In genomic region chr21:41207401-41208388, GRCh38 we compare ENCODE assay signal across 1 cellular context.
TF ChIP-seq lines count a peak whose summit lies in the region.

No MANE protein-coding gene starts in this region.

TF ChIP-seq in SK-N-SH treated with all-trans-retinoic acid at 6 μM for 48 hours, 23 proteins besides CTCF, POLR2A, EP300 and RAD21 (continued from another document):
- TF ChIP-seq PATZ1 (CRISPR knock-in tag; IDR thresholded peaks at IDR 0.05; ENCODE audit: borderline replicate concordance) (no peak), CREB5 (CRISPR knock-in tag; IDR thresholded peaks at IDR 0.05; ENCODE audit: low read depth) (no peak), GLIS3 (CRISPR knock-in tag; IDR thresholded peaks at IDR 0.05) (no peak), ZFP3 (CRISPR knock-in tag; IDR thresholded peaks at IDR 0.05) (no peak), ZC3H10 (CRISPR knock-in tag; IDR thresholded peaks at IDR 0.05) (no peak), PPARA (CRISPR knock-in tag; IDR thresholded peaks at IDR 0.05; ENCODE audit: borderline replicate concordance) (no peak)
- TF ChIP-seq, protein P1, sequence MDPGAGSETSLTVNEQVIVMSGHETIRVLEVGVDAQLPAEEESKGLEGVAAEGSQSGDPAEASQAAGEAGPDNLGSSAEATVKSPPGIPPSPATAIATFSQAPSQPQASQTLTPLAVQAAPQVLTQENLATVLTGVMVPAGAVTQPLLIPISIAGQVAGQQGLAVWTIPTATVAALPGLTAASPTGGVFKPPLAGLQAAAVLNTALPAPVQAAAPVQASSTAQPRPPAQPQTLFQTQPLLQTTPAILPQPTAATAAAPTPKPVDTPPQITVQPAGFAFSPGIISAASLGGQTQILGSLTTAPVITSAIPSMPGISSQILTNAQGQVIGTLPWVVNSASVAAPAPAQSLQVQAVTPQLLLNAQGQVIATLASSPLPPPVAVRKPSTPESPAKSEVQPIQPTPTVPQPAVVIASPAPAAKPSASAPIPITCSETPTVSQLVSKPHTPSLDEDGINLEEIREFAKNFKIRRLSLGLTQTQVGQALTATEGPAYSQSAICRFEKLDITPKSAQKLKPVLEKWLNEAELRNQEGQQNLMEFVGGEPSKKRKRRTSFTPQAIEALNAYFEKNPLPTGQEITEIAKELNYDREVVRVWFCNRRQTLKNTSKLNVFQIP (CRISPR knock-in tag; IDR thresholded peaks at IDR 0.05; ENCODE audit: borderline replicate concordance, low read depth), result no peak
